ENCODE assay signal across 21 cellular contexts in the genomic region with DNA sequence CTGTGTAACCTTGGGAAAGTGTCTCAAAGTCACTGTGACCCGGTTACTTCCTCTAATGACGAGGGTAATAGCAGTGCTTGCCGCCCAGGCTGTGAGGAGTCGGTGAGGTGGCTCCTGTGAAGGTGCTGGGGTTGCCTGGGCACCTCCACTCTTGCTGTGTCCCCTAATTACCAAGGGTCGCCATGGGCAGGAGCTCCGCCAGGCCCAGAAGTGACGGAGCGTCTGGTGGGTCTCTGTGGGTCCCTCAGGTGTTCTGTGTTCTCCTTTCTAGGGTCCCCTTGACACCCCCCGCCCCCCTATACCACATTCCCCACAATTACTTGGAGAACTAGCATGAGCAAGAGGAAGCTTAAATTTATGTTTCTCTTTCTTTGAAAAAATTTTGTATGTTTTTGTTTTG.
DNase-seq lines count a peak whose midpoint lies in the region; ATAC-seq and TF ChIP-seq lines count a peak whose summit lies in the region.
"Had no signal": no experiment of that assay in that cellular context is flagged by ENCODE, and none has a peak within 500 bp of the region (broad histone marks: within the 10 kb centered on the region; RNA-seq: fewer than 3 reads in every experiment).

No MANE protein-coding gene starts in this region.

- H3K23me2 ChIP-seq in H9 (ENCODE audit: insufficient read length, low read depth, low read length, poor library complexity, severe bottlenecking) = no peaks in the 10 kb centered on the region

- no peak overlapping the region for H3T11ph ChIP-seq in H9 (ENCODE audit: low read length)

- no peak overlapping the region for H4K5ac ChIP-seq in H9 (ENCODE audit: insufficient read length, low read depth, low read length)

- H3K79me1 ChIP-seq in H9 (ENCODE audit: insufficient read depth, low read depth, low read length, poor library complexity, severe bottlenecking) = no peaks in the 10 kb centered on the region

- no peak overlapping the region for H3K27ac Mint-ChIP-seq in H9
- H3K27ac Mint-ChIP-seq: CD4-positive, alpha-beta memory T cell; HFFc6 had no signal

- H3K9me3 Mint-ChIP-seq in H9 = no peaks in the 10 kb centered on the region; a peak in 2 of 5 replicates

- H3K27ac ChIP-seq in H9 (ENCODE audit: insufficient read length, low read depth, low read length) (no peak overlapping the region), lung (ENCODE audit: low read depth in 1 of 2, low read length in 1 of 2) (no peak overlapping the region)
- H3K27ac ChIP-seq: A549, GM23248 had no signal

- H3K4ac ChIP-seq in H9 (ENCODE audit: low read depth, low read length) = no peak overlapping the region

- H4K8ac ChIP-seq in H9 (replicated peaks; ENCODE audit: insufficient read length, low read depth, low read length) = no peak overlapping the region

- no peaks in the 10 kb centered on the region for H3K4me1 ChIP-seq in H9 (ENCODE audit: insufficient read depth, low read length)
- H3K4me1 ChIP-seq in lung (ENCODE audit: control insufficient read depth in 2 of 2, insufficient read depth in 2 of 2, low read length in 2 of 2) = no peaks in the 10 kb centered on the region
- H3K4me1 ChIP-seq in BE2C = no peaks in the 10 kb centered on the region
- H3K4me1 ChIP-seq: A549, HAP-1 had no signal

- peaks cover 0 to 2% (median 0%) of the 10 kb centered on the region in 3 experiments; a peak in 1 of 7 replicates for H3K36me3 Mint-ChIP-seq in H9 (ENCODE audit: insufficient read depth in 1 of 3, low read depth in 3 of 3)
- H3K36me3 Mint-ChIP-seq: CD4-positive, alpha-beta memory T cell had no signal

- no peaks in the 10 kb centered on the region for H4K20me1 ChIP-seq in H9 (ENCODE audit: control insufficient read depth, insufficient read depth, insufficient read length)

- no peak overlapping the region for H3K4me3 ChIP-seq in lung
- no peak overlapping the region for H3K4me3 ChIP-seq in BE2C (ENCODE audit: low read depth, low read length)
- H3K4me3 ChIP-seq: A549, GM23248, HAP-1 had no signal

- no peak overlapping the region for H3K23ac ChIP-seq in H9 (ENCODE audit: insufficient read length, low read depth, low read length)

- no peak for ATAC-seq in lung (ENCODE audit: insufficient read depth, low FRiP score)
- ATAC-seq in GM21786 (IDR thresholded peaks at IDR 0.05; ENCODE audit: unreplicated experiment) = no peak
- ATAC-seq: A549 had no signal

- no peak overlapping the region for H2BK15ac ChIP-seq in H9 (ENCODE audit: low read depth, low read length)

- H2BK20ac ChIP-seq in H9 (ENCODE audit: low read depth, low read length, poor library complexity, severe bottlenecking) = no peak overlapping the region

- H2AK5ac ChIP-seq in H9 (ENCODE audit: insufficient read length, low read length) = no peak overlapping the region

- H3K9me3 ChIP-seq in H9 (ENCODE audit: control insufficient read depth, low read depth, low read length) (no peaks in the 10 kb centered on the region), lung (ENCODE audit: control insufficient read depth in 2 of 2, insufficient read depth in 1 of 2, low read length in 1 of 2) (peaks cover 0 to 13% of the 10 kb centered on the region in 2 donors), BE2C (no peaks in the 10 kb centered on the region)
- H3K9me3 ChIP-seq: HAP-1 had no signal

- H3K27me3 ChIP-seq in H9 (ENCODE audit: insufficient read depth, low read length) = no peaks in the 10 kb centered on the region
- H3K27me3 ChIP-seq in lung (ENCODE audit: control insufficient read depth, insufficient read depth) = no peaks in the 10 kb centered on the region
- H3K27me3 ChIP-seq in BE2C = no peaks in the 10 kb centered on the region

- no peak overlapping the region for H3K56ac ChIP-seq in H9 (ENCODE audit: insufficient read length, low read depth, low read length)

- TF ChIP-seq CTCF in H9 (conservative IDR thresholded peaks at IDR 0.05) = no peak
- TF ChIP-seq CTCF in lung (IDR thresholded peaks at IDR 0.05; ENCODE audit: control extremely low read depth, extremely low read depth) = no peak
- TF ChIP-seq CTCF in BE2C (IDR thresholded peaks at IDR 0.05; ENCODE audit: low read depth, low read length) = no peak

- no peak overlapping the region for H3K18ac ChIP-seq in H9 (ENCODE audit: insufficient read length, low read depth, low read length)

- peak; percentile 11 for DNase-seq in D341Med (ENCODE audit: low spot score)
- DNase-seq in H9 = peak; percentile 14
- peak; percentile 9 for DNase-seq in lung (ENCODE audit: low spot score)
- peak; percentile 66 for DNase-seq in posterior vena cava (ENCODE audit: low spot score)
- no peak for DNase-seq in GDM1 (lab: John Stamatoyannopoulos, UW)
- no peak for DNase-seq in BE2C
- no peak for DNase-seq in NCI-H2081 treated with DMSO at 0.1 percent for 48 hours (lab: John Stamatoyannopoulos, UW)
- DNase-seq: 8988T; ACHN; AML-193; C1 segment of cervical spinal cord; Calu3; CD4-positive, alpha-beta memory T cell; COR-L47; DMS153; DND-41; GM23248; HFFc6 had no signal

- no peak overlapping the region for H2BK5ac ChIP-seq in H9 (ENCODE audit: insufficient read length, low read length)

- H3K27me3 Mint-ChIP-seq in H9 (ENCODE audit: low read depth) = no peaks in the 10 kb centered on the region
- H3K27me3 Mint-ChIP-seq: CD4-positive, alpha-beta memory T cell had no signal

- no peaks in the 10 kb centered on the region for H3K79me2 ChIP-seq in H9 (ENCODE audit: insufficient read depth, low read length)

- no peak overlapping the region for H2BK120ac ChIP-seq in H9 (ENCODE audit: low read depth, low read length, poor library complexity, severe bottlenecking)

- H3K4me1 Mint-ChIP-seq in H9 = no peaks in the 10 kb centered on the region
- H3K4me1 Mint-ChIP-seq: CD4-positive, alpha-beta memory T cell had no signal

- H3K9ac ChIP-seq in H9 (ENCODE audit: extremely low read depth, insufficient read length, low read length) = no peak overlapping the region
- H3K9ac ChIP-seq: GM23248 had no signal

- H3K4me3 Mint-ChIP-seq in H9 = no peak overlapping the region
- H3K4me3 Mint-ChIP-seq: CD4-positive, alpha-beta memory T cell; HFFc6 had no signal

- H3K14ac ChIP-seq in H9 (ENCODE audit: insufficient read depth, low read length) = no peak overlapping the region

- no CpG with 5 or more reads among the region's 9 CpGs for WGBS in H9 (ENCODE audit: extremely low coverage, insufficient read length, low lambda C conversion rate)
- 88 to 90% methylated on average over 9 of the region's 9 CpGs for WGBS in lung, 2 donors

- H2AFZ ChIP-seq in H9 (ENCODE audit: low read length) = no peak overlapping the region
- H2AFZ ChIP-seq: GM23248 had no signal

- H3K4me2 ChIP-seq in H9 (ENCODE audit: insufficient read depth, insufficient read length, low read length) = no peak overlapping the region
- H3K4me2 ChIP-seq: A549 had no signal

- H3K36me3 ChIP-seq in lung (ENCODE audit: control insufficient read depth in 2 of 2, insufficient read depth in 2 of 2, low read length in 2 of 2) = no peaks in the 10 kb centered on the region
- H3K36me3 ChIP-seq in BE2C = no peaks in the 10 kb centered on the region
- H3K36me3 ChIP-seq: HAP-1 had no signal

- H4K91ac ChIP-seq in H9 (ENCODE audit: insufficient read length, low read depth, low read length) = no peak overlapping the region

- H2BK12ac ChIP-seq in H9 (ENCODE audit: insufficient read length, low read depth, low read length) = no peak overlapping the region

- intact Hi-C loops in posterior vena cava (cut with DNase I) = no loop called here

Comparison
In these comparisons a context has a peak if more than half of its experiments do, and no peak if none do; other contexts are left out.
1. DNase-seq: peak in D341Med (single experiment), H9 (single experiment), lung (single experiment) and posterior vena cava (single experiment); none in GDM1 (single experiment), BE2C (single experiment) and NCI-H2081 treated with DMSO at 0.1 percent for 48 hours (single experiment).